8 cellular contexts compared by ENCODE assay signal in the genomic region with DNA sequence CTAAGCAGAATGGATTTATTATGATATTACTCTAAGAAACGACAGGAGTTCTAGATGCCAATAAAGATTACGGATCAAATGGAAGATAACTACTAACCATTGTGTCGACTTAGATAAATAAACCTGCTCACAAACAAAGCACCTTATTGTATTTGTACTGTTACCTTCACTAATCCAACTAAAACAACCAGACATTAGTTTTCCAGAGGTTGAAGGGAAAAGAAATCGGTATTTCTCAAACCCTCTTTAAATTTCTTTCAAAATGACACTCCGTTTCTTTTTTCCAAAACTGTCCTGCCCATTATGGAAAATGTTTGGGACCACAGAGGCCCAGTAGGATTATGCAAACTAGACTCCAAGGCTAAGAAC. TPM values are rescaled to one million over a fixed set of nuclear protein-coding genes. Genes with fewer than 3 reads are reported as not detected.
DNase-seq lines count a peak whose midpoint lies in the region; ATAC-seq and TF ChIP-seq lines count a peak whose summit lies in the region.

No MANE protein-coding gene starts in this region.

- peak overlapping the region; percentile 9 for H3K27ac Mint-ChIP-seq in central memory CD8-positive, alpha-beta T cell (ENCODE audit: low read depth)
- H3K27ac Mint-ChIP-seq in natural killer cell: peak overlapping the region in 1 of 2 donors; percentile 5

- H3K4me3 Mint-ChIP-seq in central memory CD8-positive, alpha-beta T cell: peak overlapping the region; percentile 90
- peak overlapping the region; percentile 52 for H3K4me3 Mint-ChIP-seq in natural killer cell

- peaks cover 16% of the 10 kb centered on the region for H3K4me1 ChIP-seq in A673 (ENCODE audit: insufficient read depth, low read length, poor library complexity, severe bottlenecking)
- peaks cover 29% of the 10 kb centered on the region for H3K4me1 ChIP-seq in HEK293 (ENCODE audit: control insufficient read depth, insufficient read depth, low read length)

- H3K27ac ChIP-seq in A673 (ENCODE audit: low read depth, low read length, poor library complexity, severe bottlenecking) (no peak overlapping the region), HEK293 (ENCODE audit: extremely low read depth, low read depth, low read length) (peak overlapping the region; percentile 99)

- DNase-seq in A673 (ENCODE audit: low spot score) (no peak), natural killer cell (no peak), NCI-H82 (lab: John Stamatoyannopoulos, UW) (no peak), omental fat pad (ENCODE audit: low spot score) (no peak), nucleus accumbens (lab: John Stamatoyannopoulos, UW) (no peak)
- no peak for DNase-seq in central memory CD8-positive, alpha-beta T cell (ENCODE audit: low spot score in 2 of 2)

- POLR2A ChIA-PET in A673 (lab: Charles Lee; ENCODE audit: low non-redundant PET): no interaction called here
- POLR2A ChIA-PET in HEK293 (lab: Yijun Ruan, JAX): interaction anchor here (1.8 kb wide), 1 partner anchor 14 kb away, joined by 6 read pairs; no protein-coding TSS in a partner anchor

- no peaks in the 10 kb centered on the region for H3K9me3 Mint-ChIP-seq in central memory CD8-positive, alpha-beta T cell
- H3K9me3 Mint-ChIP-seq in natural killer cell: no peaks in the 10 kb centered on the region

- peaks cover 32% of the 10 kb centered on the region for H3K36me3 Mint-ChIP-seq in central memory CD8-positive, alpha-beta T cell (ENCODE audit: insufficient read depth)
- H3K36me3 Mint-ChIP-seq in natural killer cell: no peaks in the 10 kb centered on the region

- TF ChIP-seq CTCF in A673 (conservative IDR thresholded peaks at IDR 0.05; ENCODE audit: low read depth, low read length) (no peak), HEK293 (tag by site-specific recombination; IDR thresholded peaks at IDR 0.05) (no peak), natural killer cell (IDR thresholded peaks at IDR 0.05) (no peak), omental fat pad (IDR thresholded peaks at IDR 0.05) (no peak)

- H3K4me1 Mint-ChIP-seq in central memory CD8-positive, alpha-beta T cell: peaks cover 61% of the 10 kb centered on the region
- peaks cover 35 to 42% of the 10 kb centered on the region in 2 donors for H3K4me1 Mint-ChIP-seq in natural killer cell

- H3K36me3 ChIP-seq in A673 (ENCODE audit: insufficient read depth, low read length, poor library complexity, severe bottlenecking) (no peaks in the 10 kb centered on the region), HEK293 (ENCODE audit: control insufficient read depth in 2 of 2, insufficient read depth in 1 of 2, low read length in 2 of 2) (no peaks in the 10 kb centered on the region; a peak in 1 of 3 replicates)

- no peaks in the 10 kb centered on the region for H3K9me3 ChIP-seq in A673 (ENCODE audit: low read depth, low read length, poor library complexity, severe bottlenecking)
- no peaks in the 10 kb centered on the region for H3K9me3 ChIP-seq in HEK293 (ENCODE audit: control insufficient read depth, insufficient read depth, low read depth, low read length)

- no peaks in the 10 kb centered on the region for H3K27me3 Mint-ChIP-seq in central memory CD8-positive, alpha-beta T cell
- H3K27me3 Mint-ChIP-seq in natural killer cell (ENCODE audit: low read depth in 2 of 2): no peaks in the 10 kb centered on the region

- ATAC-seq in central memory CD8-positive, alpha-beta T cell (replicated peaks; ENCODE audit: extremely low read depth, poor library complexity, severe bottlenecking): no peak
- no peak for ATAC-seq in natural killer cell
- no peak for ATAC-seq in omental fat pad (ENCODE audit: low FRiP score)
- no peak for ATAC-seq in GM18519 (IDR thresholded peaks at IDR 0.05; ENCODE audit: low FRiP score, unreplicated experiment)

- H3K27me3 ChIP-seq in A673 (replicated peaks; ENCODE audit: insufficient read depth, low read depth, low read length, poor library complexity): no peaks in the 10 kb centered on the region

- CTCF ChIA-PET in A673 (lab: Charles Lee): no interaction called here
- CTCF ChIA-PET in HEK293 (lab: Yijun Ruan, JAX): interaction anchor here (0.6 kb wide), 3 partner anchors 11 to 748 kb away, joined by 3 read pairs; no protein-coding TSS in a partner anchor

- intact Hi-C loops in A673 (cut with micrococcal nuclease; ENCODE audit: unreplicated experiment): no loop called here
- intact Hi-C loops in natural killer cell (cut with micrococcal nuclease): no loop called here

- H3K4me3 ChIP-seq in A673 (ENCODE audit: low read depth, low read length, poor library complexity, severe bottlenecking) (peak overlapping the region; percentile 74), HEK293 (ENCODE audit: low read depth, low read length) (peak overlapping the region; percentile 86)

- BruUV-seq in A673 (replicated peaks; lab: Mats Ljungman, UMichigan): no TSS peak

TF ChIP-seq in HEK293, 187 proteins besides CTCF, POLR2A, EP300 and RAD21:
- TF ChIP-seq, protein P1, sequence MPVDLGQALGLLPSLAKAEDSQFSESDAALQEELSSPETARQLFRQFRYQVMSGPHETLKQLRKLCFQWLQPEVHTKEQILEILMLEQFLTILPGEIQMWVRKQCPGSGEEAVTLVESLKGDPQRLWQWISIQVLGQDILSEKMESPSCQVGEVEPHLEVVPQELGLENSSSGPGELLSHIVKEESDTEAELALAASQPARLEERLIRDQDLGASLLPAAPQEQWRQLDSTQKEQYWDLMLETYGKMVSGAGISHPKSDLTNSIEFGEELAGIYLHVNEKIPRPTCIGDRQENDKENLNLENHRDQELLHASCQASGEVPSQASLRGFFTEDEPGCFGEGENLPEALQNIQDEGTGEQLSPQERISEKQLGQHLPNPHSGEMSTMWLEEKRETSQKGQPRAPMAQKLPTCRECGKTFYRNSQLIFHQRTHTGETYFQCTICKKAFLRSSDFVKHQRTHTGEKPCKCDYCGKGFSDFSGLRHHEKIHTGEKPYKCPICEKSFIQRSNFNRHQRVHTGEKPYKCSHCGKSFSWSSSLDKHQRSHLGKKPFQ (tag by site-specific recombination; IDR thresholded peaks at IDR 0.05): no peak
- TF ChIP-seq TRIM28 (IDR thresholded peaks at IDR 0.05; ENCODE audit: borderline replicate concordance, low read length) (0 out of 2 replicates have a peak, but pooled peaks have one; percentile 23), IKZF3 (tag by site-specific recombination; IDR thresholded peaks at IDR 0.05) (peak; percentile 77), GLIS1 (tag by site-specific recombination; IDR thresholded peaks at IDR 0.05) (peak; percentile 59; the same call in 1 of the 2 replicates), PRDM6 (tag by site-specific recombination; IDR thresholded peaks at IDR 0.05) (peak; percentile 79), ZNF37A (tag by site-specific recombination; IDR thresholded peaks at IDR 0.05) (no peak)

RNA-seq across cellular contexts. Expression of gene MLLT3, which starts 2.8 kb away (rescaled TPM):
- total RNA-seq in A673 (2021): 24.2 and 28.5 TPM in 2 replicates
- total RNA-seq in natural killer cell: 10 to 100 TPM; 24.3 to 26.6 (median 25.2) TPM
- total RNA-seq in omental fat pad: 10 to 100 TPM in 2 of 4 donors, 1 to 10 TPM in 2; 4.8 to 17.8 (median 12.1) TPM
